In the genomic region with DNA sequence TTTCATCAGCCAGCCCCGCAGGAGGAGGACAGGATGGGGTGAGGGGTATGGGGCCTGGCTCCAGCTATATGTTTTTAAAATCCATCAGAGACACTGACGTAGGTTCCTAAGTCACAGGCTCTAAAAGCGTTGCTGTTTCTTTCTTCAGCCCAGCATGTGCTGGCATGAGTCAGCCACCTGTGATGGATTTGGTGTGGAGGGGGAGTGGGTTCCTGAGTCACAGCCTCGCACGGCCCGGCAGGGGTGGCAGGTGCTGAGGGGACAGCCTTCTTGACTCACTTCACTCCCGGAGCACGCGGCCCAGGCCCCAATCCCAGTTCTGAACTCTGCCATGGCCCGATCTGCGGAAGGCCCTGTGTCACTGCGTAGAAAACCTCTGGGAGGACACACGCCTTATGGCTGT, we compare ENCODE assay signal across 1 cellular context.
A peak's percentile ranks its signal among the peaks of the same experiment; 100 is the strongest.
TF ChIP-seq lines count a peak whose summit lies in the region.

No MANE protein-coding gene starts in this region.

TF ChIP-seq in K562, 482 proteins besides CTCF, POLR2A, EP300 and RAD21 (continued from another document):
- TF ChIP-seq NELFE (IDR thresholded peaks at IDR 0.05; ENCODE audit: insufficient read depth, insufficient read length) (no peak), ZNF695 (CRISPR knock-in tag; IDR thresholded peaks at IDR 0.05) (no peak), HNRNPH1 (optimal IDR thresholded peaks at IDR 0.05; ENCODE audit: low read depth, low read length) (no peak), TSC22D4 (tag; IDR thresholded peaks at IDR 0.05) (no peak), ZNF41 (CRISPR knock-in tag; conservative IDR thresholded peaks at IDR 0.05) (no peak), CBFA2T2 (conservative IDR thresholded peaks at IDR 0.05) (no peak), TEAD2 (tag; IDR thresholded peaks at IDR 0.05) (no peak), RBM15 (IDR thresholded peaks at IDR 0.05; ENCODE audit: insufficient read depth, low read length) (no peak), ZNF707 (CRISPR knock-in tag; conservative IDR thresholded peaks at IDR 0.05) (no peak), EP400 (IDR thresholded peaks at IDR 0.05) (0 out of 2 replicates have a peak, but pooled peaks have one; percentile 20), KHSRP (IDR thresholded peaks at IDR 0.05) (no peak), ZNF197 (CRISPR knock-in tag; IDR thresholded peaks at IDR 0.05; ENCODE audit: low read depth) (no peak), HNRNPK (IDR thresholded peaks at IDR 0.05; ENCODE audit: low read depth, low read length, poor library complexity, severe bottlenecking) (no peak), ZNF717 (CRISPR knock-in tag; IDR thresholded peaks at IDR 0.05) (no peak), SETDB1 (IDR thresholded peaks at IDR 0.05; ENCODE audit: low read length) (no peak), KAT7 (CRISPR knock-in tag; IDR thresholded peaks at IDR 0.05; ENCODE audit: borderline replicate concordance) (no peak)
- TF ChIP-seq, protein P1, sequence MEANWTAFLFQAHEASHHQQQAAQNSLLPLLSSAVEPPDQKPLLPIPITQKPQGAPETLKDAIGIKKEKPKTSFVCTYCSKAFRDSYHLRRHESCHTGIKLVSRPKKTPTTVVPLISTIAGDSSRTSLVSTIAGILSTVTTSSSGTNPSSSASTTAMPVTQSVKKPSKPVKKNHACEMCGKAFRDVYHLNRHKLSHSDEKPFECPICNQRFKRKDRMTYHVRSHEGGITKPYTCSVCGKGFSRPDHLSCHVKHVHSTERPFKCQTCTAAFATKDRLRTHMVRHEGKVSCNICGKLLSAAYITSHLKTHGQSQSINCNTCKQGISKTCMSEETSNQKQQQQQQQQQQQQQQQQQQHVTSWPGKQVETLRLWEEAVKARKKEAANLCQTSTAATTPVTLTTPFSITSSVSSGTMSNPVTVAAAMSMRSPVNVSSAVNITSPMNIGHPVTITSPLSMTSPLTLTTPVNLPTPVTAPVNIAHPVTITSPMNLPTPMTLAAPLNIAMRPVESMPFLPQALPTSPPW (CRISPR knock-in tag; IDR thresholded peaks at IDR 0.05), result peak; percentile 26; the same call in 1 of the 2 replicates
- TF ChIP-seq, protein P2, sequence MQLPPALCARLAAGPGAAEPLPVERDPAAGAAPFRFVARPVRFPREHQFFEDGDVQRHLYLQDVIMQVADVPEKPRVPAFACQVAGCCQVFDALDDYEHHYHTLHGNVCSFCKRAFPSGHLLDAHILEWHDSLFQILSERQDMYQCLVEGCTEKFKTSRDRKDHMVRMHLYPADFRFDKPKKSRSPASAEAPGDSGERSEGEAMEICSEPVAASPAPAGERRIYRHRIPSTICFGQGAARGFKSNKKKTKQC (CRISPR knock-in tag; IDR thresholded peaks at IDR 0.05), result no peak
- TF ChIP-seq, protein P3, sequence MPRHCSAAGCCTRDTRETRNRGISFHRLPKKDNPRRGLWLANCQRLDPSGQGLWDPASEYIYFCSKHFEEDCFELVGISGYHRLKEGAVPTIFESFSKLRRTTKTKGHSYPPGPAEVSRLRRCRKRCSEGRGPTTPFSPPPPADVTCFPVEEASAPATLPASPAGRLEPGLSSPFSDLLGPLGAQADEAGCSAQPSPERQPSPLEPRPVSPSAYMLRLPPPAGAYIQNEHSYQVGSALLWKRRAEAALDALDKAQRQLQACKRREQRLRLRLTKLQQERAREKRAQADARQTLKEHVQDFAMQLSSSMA (CRISPR knock-in tag; IDR thresholded peaks at IDR 0.05), result no peak
- TF ChIP-seq, protein P4, sequence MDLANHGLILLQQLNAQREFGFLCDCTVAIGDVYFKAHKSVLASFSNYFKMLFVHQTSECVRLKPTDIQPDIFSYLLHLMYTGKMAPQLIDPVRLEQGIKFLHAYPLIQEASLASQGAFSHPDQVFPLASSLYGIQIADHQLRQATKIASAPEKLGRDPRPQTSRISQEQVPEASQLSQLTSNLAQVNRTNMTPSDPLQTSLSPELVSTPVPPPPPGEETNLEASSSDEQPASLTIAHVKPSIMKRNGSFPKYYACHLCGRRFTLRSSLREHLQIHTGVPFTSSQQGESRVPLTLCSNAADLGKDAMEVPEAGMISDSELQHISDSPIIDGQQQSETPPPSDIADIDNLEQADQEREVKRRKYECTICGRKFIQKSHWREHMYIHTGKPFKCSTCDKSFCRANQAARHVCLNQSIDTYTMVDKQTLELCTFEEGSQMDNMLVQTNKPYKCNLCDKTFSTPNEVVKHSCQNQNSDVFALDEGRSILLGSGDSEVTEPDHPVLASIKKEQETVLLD (IDR thresholded peaks at IDR 0.05), result no peak
- TF ChIP-seq, protein P5, sequence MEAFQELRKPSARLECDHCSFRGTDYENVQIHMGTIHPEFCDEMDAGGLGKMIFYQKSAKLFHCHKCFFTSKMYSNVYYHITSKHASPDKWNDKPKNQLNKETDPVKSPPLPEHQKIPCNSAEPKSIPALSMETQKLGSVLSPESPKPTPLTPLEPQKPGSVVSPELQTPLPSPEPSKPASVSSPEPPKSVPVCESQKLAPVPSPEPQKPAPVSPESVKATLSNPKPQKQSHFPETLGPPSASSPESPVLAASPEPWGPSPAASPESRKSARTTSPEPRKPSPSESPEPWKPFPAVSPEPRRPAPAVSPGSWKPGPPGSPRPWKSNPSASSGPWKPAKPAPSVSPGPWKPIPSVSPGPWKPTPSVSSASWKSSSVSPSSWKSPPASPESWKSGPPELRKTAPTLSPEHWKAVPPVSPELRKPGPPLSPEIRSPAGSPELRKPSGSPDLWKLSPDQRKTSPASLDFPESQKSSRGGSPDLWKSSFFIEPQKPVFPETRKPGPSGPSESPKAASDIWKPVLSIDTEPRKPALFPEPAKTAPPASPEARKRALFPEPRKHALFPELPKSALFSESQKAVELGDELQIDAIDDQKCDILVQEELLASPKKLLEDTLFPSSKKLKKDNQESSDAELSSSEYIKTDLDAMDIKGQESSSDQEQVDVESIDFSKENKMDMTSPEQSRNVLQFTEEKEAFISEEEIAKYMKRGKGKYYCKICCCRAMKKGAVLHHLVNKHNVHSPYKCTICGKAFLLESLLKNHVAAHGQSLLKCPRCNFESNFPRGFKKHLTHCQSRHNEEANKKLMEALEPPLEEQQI (IDR thresholded peaks at IDR 0.05), result no peak
- TF ChIP-seq, protein P6, sequence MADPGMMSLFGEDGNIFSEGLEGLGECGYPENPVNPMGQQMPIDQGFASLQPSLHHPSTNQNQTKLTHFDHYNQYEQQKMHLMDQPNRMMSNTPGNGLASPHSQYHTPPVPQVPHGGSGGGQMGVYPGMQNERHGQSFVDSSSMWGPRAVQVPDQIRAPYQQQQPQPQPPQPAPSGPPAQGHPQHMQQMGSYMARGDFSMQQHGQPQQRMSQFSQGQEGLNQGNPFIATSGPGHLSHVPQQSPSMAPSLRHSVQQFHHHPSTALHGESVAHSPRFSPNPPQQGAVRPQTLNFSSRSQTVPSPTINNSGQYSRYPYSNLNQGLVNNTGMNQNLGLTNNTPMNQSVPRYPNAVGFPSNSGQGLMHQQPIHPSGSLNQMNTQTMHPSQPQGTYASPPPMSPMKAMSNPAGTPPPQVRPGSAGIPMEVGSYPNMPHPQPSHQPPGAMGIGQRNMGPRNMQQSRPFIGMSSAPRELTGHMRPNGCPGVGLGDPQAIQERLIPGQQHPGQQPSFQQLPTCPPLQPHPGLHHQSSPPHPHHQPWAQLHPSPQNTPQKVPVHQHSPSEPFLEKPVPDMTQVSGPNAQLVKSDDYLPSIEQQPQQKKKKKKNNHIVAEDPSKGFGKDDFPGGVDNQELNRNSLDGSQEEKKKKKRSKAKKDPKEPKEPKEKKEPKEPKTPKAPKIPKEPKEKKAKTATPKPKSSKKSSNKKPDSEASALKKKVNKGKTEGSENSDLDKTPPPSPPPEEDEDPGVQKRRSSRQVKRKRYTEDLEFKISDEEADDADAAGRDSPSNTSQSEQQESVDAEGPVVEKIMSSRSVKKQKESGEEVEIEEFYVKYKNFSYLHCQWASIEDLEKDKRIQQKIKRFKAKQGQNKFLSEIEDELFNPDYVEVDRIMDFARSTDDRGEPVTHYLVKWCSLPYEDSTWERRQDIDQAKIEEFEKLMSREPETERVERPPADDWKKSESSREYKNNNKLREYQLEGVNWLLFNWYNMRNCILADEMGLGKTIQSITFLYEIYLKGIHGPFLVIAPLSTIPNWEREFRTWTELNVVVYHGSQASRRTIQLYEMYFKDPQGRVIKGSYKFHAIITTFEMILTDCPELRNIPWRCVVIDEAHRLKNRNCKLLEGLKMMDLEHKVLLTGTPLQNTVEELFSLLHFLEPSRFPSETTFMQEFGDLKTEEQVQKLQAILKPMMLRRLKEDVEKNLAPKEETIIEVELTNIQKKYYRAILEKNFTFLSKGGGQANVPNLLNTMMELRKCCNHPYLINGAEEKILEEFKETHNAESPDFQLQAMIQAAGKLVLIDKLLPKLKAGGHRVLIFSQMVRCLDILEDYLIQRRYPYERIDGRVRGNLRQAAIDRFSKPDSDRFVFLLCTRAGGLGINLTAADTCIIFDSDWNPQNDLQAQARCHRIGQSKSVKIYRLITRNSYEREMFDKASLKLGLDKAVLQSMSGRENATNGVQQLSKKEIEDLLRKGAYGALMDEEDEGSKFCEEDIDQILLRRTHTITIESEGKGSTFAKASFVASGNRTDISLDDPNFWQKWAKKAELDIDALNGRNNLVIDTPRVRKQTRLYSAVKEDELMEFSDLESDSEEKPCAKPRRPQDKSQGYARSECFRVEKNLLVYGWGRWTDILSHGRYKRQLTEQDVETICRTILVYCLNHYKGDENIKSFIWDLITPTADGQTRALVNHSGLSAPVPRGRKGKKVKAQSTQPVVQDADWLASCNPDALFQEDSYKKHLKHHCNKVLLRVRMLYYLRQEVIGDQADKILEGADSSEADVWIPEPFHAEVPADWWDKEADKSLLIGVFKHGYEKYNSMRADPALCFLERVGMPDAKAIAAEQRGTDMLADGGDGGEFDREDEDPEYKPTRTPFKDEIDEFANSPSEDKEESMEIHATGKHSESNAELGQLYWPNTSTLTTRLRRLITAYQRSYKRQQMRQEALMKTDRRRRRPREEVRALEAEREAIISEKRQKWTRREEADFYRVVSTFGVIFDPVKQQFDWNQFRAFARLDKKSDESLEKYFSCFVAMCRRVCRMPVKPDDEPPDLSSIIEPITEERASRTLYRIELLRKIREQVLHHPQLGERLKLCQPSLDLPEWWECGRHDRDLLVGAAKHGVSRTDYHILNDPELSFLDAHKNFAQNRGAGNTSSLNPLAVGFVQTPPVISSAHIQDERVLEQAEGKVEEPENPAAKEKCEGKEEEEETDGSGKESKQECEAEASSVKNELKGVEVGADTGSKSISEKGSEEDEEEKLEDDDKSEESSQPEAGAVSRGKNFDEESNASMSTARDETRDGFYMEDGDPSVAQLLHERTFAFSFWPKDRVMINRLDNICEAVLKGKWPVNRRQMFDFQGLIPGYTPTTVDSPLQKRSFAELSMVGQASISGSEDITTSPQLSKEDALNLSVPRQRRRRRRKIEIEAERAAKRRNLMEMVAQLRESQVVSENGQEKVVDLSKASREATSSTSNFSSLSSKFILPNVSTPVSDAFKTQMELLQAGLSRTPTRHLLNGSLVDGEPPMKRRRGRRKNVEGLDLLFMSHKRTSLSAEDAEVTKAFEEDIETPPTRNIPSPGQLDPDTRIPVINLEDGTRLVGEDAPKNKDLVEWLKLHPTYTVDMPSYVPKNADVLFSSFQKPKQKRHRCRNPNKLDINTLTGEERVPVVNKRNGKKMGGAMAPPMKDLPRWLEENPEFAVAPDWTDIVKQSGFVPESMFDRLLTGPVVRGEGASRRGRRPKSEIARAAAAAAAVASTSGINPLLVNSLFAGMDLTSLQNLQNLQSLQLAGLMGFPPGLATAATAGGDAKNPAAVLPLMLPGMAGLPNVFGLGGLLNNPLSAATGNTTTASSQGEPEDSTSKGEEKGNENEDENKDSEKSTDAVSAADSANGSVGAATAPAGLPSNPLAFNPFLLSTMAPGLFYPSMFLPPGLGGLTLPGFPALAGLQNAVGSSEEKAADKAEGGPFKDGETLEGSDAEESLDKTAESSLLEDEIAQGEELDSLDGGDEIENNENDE (IDR thresholded peaks at IDR 0.05; ENCODE audit: low read depth, low read length), result no peak
TF ChIP-seq in K562: peak in this region for 14.
